Comparison of ENCODE assay signal across 20 cellular contexts in genomic region chr10:6035926-6036575, GRCh38. TPM values are rescaled to one million over a fixed set of nuclear protein-coding genes. Genes with fewer than 3 reads are reported as not detected.
DNase-seq lines count a peak whose midpoint lies in the region; ATAC-seq, FAIRE-seq and TF ChIP-seq lines count a peak whose summit lies in the region.
"Had no signal": no experiment of that assay in that cellular context is flagged by ENCODE, and none has a peak within 500 bp of the region (broad histone marks: within the 10 kb centered on the region; RNA-seq: fewer than 3 reads in every experiment).

No MANE protein-coding gene starts in this region.

- peaks cover 61% of the 10 kb centered on the region for H3K36me3 Mint-ChIP-seq in natural killer cell treated with Interleukin-12 subunit alpha and Interleukin-12 subunit beta and Interleukin-15 and Interleukin-18, amount 100 ng/mL, for 72 hours
- H3K36me3 Mint-ChIP-seq in natural killer cell, result peaks cover 14% of the 10 kb centered on the region
- H3K36me3 Mint-ChIP-seq in activated T-cell treated with anti-CD3 and anti-CD28 coated beads, Interleukin-2, amount 50 U/mL, for 24 hours (ENCODE audit: low read depth), result peaks cover 96% of the 10 kb centered on the region

- no peak overlapping the region for H4K8ac ChIP-seq in H1 (ENCODE audit: extremely low read depth, insufficient read depth, low read length)

- CTCF ChIA-PET in H1 (lab: Charles Lee; ENCODE audit: partially characterized antibody), result interaction anchor here (1.2 to 3.5 kb wide), 2 partner anchors 22 to 76 kb away, joined by 3 to 15 read pairs; no protein-coding TSS in a partner anchor

- peak overlapping the region; percentile 41 for H3K4me3 Mint-ChIP-seq in natural killer cell treated with Interleukin-12 subunit alpha and Interleukin-12 subunit beta and Interleukin-15 and Interleukin-18, amount 100 ng/mL, for 72 hours
- H3K4me3 Mint-ChIP-seq in natural killer cell, result no peak overlapping the region
- H3K4me3 Mint-ChIP-seq in activated T-cell treated with anti-CD3 and anti-CD28 coated beads, Interleukin-2, amount 50 U/mL, for 24 hours, result no peak overlapping the region

- no peaks in the 10 kb centered on the region; the same call in 1 of the 2 replicates for H3K23me2 ChIP-seq in H1 (ENCODE audit: low read depth, low read length)

- H3K27me3 Mint-ChIP-seq in natural killer cell treated with Interleukin-12 subunit alpha and Interleukin-12 subunit beta and Interleukin-15 and Interleukin-18, amount 100 ng/mL, for 72 hours, result no peaks in the 10 kb centered on the region
- H3K27me3 Mint-ChIP-seq in natural killer cell (ENCODE audit: low read depth in 2 of 2), result peaks cover 5 to 35% of the 10 kb centered on the region in 2 donors
- H3K27me3 Mint-ChIP-seq in activated T-cell treated with anti-CD3 and anti-CD28 coated beads, Interleukin-2, amount 50 U/mL, for 24 hours, result no peaks in the 10 kb centered on the region
- H3K27me3 Mint-ChIP-seq: effector memory CD8-positive, alpha-beta T cell had no signal

- H3K9me3 Mint-ChIP-seq in natural killer cell treated with Interleukin-12 subunit alpha and Interleukin-12 subunit beta and Interleukin-15 and Interleukin-18, amount 100 ng/mL, for 72 hours, result no peaks in the 10 kb centered on the region
- H3K9me3 Mint-ChIP-seq in natural killer cell, result no peaks in the 10 kb centered on the region
- peaks cover under 1% of the 10 kb centered on the region for H3K9me3 Mint-ChIP-seq in activated T-cell treated with anti-CD3 and anti-CD28 coated beads, Interleukin-2, amount 50 U/mL, for 24 hours

- no peak for ATAC-seq in natural killer cell treated with Interleukin-12 subunit alpha and Interleukin-12 subunit beta and Interleukin-15 and Interleukin-18, amount 100 ng/mL, for 72 hours
- no peak for ATAC-seq in natural killer cell

- H3K56ac ChIP-seq in H1 (replicated peaks; ENCODE audit: insufficient read length, low read depth, low read length), result no peak overlapping the region

- no peak overlapping the region for H3K23ac ChIP-seq in H1 (ENCODE audit: insufficient read length)

- intact Hi-C loops in natural killer cell (cut with micrococcal nuclease), result no loop called here

- DNase-seq in natural killer cell treated with Interleukin-12 subunit alpha and Interleukin-12 subunit beta and Interleukin-15 and Interleukin-18, amount 100 ng/mL, for 72 hours (ENCODE audit: low spot score), result no peak
- DNase-seq in natural killer cell (no peak), H1 (ENCODE audit: low read depth in 1 of 2, low spot score in 2 of 2) (peak in 1 of 2 experiments; percentile 38), ureter (ENCODE audit: low spot score) (peak; percentile 27), retina (no peak), NCI-H1694 treated with DMSO at 0.1 percent for 48 hours (lab: John Stamatoyannopoulos, UW) (no peak), putamen (ENCODE audit: low spot score) (no peak)
- DNase-seq in activated T-cell treated with anti-CD3 and anti-CD28 coated beads, Interleukin-2, amount 50 U/mL, for 24 hours, result peak; percentile 34
- DNase-seq: brain microvascular endothelial cell; effector memory CD8-positive, alpha-beta T cell; NCI-H187 treated with DMSO at 0.1 percent for 48 hours; OCI-M1; SK-N-SH; tibial artery; WERI-Rb-1 had no signal

- FAIRE-seq in H1 (lab: Jason Lieb, UNC), result no peak

- POLR2A ChIA-PET in H1 (lab: Charles Lee; ENCODE audit: partially characterized antibody), result no interaction called here

- H3K14ac ChIP-seq in H1 (ENCODE audit: insufficient read length), result no peak overlapping the region

- no peak overlapping the region for H4K5ac ChIP-seq in H1 (ENCODE audit: insufficient read length, low read depth, low read length)

- no peaks in the 10 kb centered on the region for H3K79me2 ChIP-seq in H1 (ENCODE audit: control insufficient read depth in 1 of 2, insufficient read depth in 2 of 2, low read length in 2 of 2)

- peak overlapping the region; percentile 65 to 90 for H3K27ac Mint-ChIP-seq in natural killer cell treated with Interleukin-12 subunit alpha and Interleukin-12 subunit beta and Interleukin-15 and Interleukin-18, amount 100 ng/mL, for 72 hours
- no peak overlapping the region for H3K27ac Mint-ChIP-seq in natural killer cell
- peak overlapping the region; percentile 89 for H3K27ac Mint-ChIP-seq in activated T-cell treated with anti-CD3 and anti-CD28 coated beads, Interleukin-2, amount 50 U/mL, for 24 hours

- H4K20me1 ChIP-seq in H1 (replicated peaks in 1 of 2; ENCODE audit: control insufficient read depth in 1 of 2, insufficient read depth in 2 of 2, low read length in 2 of 2), result no peaks in the 10 kb centered on the region

- no peak overlapping the region for H3K27ac ChIP-seq in H1 (ENCODE audit: low read depth, low read length)
- H3K27ac ChIP-seq: brain microvascular endothelial cell, tibial artery, WERI-Rb-1 had no signal

- no peaks in the 10 kb centered on the region for H3K4me1 ChIP-seq in H1 (replicated peaks in 1 of 4; ENCODE audit: control insufficient read depth in 3 of 4, insufficient read depth in 4 of 4, low read length in 3 of 4)
- H3K4me1 ChIP-seq: tibial artery had no signal

- no peak for TF ChIP-seq EP300 in H1 (IDR thresholded peaks at IDR 0.05; ENCODE audit: borderline replicate concordance in 1 of 2, low read depth in 2 of 2, low read length in 2 of 2)

- no peak overlapping the region for H2BK12ac ChIP-seq in H1 (ENCODE audit: low read depth, low read length)

- no peaks in the 10 kb centered on the region for H3K36me3 ChIP-seq in H1 (ENCODE audit: control insufficient read depth in 2 of 4, insufficient read depth in 4 of 4, low read length in 3 of 4)
- H3K36me3 ChIP-seq: brain microvascular endothelial cell, tibial artery, WERI-Rb-1 had no signal

- no peak overlapping the region for H3K9ac ChIP-seq in H1 (replicated peaks in 1 of 4; ENCODE audit: extremely low read depth in 1 of 4, low read depth in 3 of 4, low read length in 3 of 4)
- H3K9ac ChIP-seq: SK-N-SH had no signal

- H3K4me1 Mint-ChIP-seq in natural killer cell treated with Interleukin-12 subunit alpha and Interleukin-12 subunit beta and Interleukin-15 and Interleukin-18, amount 100 ng/mL, for 72 hours (ENCODE audit: low read depth in 2 of 2), result peaks cover 62 to 67% of the 10 kb centered on the region in 2 donors
- peaks cover 22 to 31% of the 10 kb centered on the region in 2 donors for H3K4me1 Mint-ChIP-seq in natural killer cell
- peaks cover 81% of the 10 kb centered on the region for H3K4me1 Mint-ChIP-seq in activated T-cell treated with anti-CD3 and anti-CD28 coated beads, Interleukin-2, amount 50 U/mL, for 24 hours (ENCODE audit: low read depth)

- no peak overlapping the region for H4K91ac ChIP-seq in H1 (replicated peaks; ENCODE audit: insufficient read length, low read length)

- no peak overlapping the region for H3K18ac ChIP-seq in H1 (ENCODE audit: extremely low read depth, low read length)

- H3K27me3 ChIP-seq in H1 (replicated peaks in 1 of 4; ENCODE audit: control insufficient read depth in 3 of 4, extremely low read depth in 1 of 4, insufficient read depth in 3 of 4, low read length in 3 of 4), result peaks cover 0 to 1% (median 0%) of the 10 kb centered on the region in 4 experiments; a peak in 1 of 7 replicates
- H3K27me3 ChIP-seq: brain microvascular endothelial cell, tibial artery had no signal

- no peak overlapping the region for H2BK5ac ChIP-seq in H1 (ENCODE audit: low read depth, low read length)

- H3K9me3 ChIP-seq in H1 (ENCODE audit: insufficient read depth in 2 of 2, low read depth in 1 of 2, low read length in 1 of 2), result no peaks in the 10 kb centered on the region; a peak in 1 of 4 replicates

- H2BK15ac ChIP-seq in H1 (ENCODE audit: low read length), result no peak overlapping the region

- no peak overlapping the region for H3K4me3 ChIP-seq in H1 (ENCODE audit: extremely low read depth in 1 of 4, insufficient read depth in 2 of 4, low read depth in 3 of 4, low read length in 4 of 4)
- H3K4me3 ChIP-seq: tibial artery had no signal

- H3K79me1 ChIP-seq in H1 (ENCODE audit: low read depth, low read length), result no peaks in the 10 kb centered on the region

- 92% methylated on average over 13 of the region's 13 CpGs; no CpG with 5 or more reads in 1 of the 2 experiments for WGBS in H1 (ENCODE audit: extremely low coverage in 1 of 2, insufficient coverage in 1 of 2, insufficient read length in 1 of 2, insufficient replicate concordance in 2 of 2, low coverage in 1 of 2, low lambda C conversion rate in 2 of 2, missing lambda C conversion rate in 1 of 2), 2 experiments

- TF ChIP-seq CTCF in natural killer cell (IDR thresholded peaks at IDR 0.05) (no peak), H1 (IDR thresholded peaks at IDR 0.05; ENCODE audit: control extremely low read depth in 1 of 3, insufficient read depth in 1 of 3, low read depth in 1 of 3, low read length in 3 of 3) (no peak)

- 0 out of 2 replicates have a peak overlapping the region, but pooled peaks have one; percentile 23 for H2AFZ ChIP-seq in H1 (ENCODE audit: low read length)

- TF ChIP-seq POLR2A in H1 (IDR thresholded peaks at IDR 0.05; ENCODE audit: control extremely low read depth in 1 of 2, low read depth in 2 of 2, low read length in 2 of 2), result no peak

- no peak overlapping the region for H2BK120ac ChIP-seq in H1 (replicated peaks; ENCODE audit: low read depth, low read length)

- TF ChIP-seq RAD21 in H1 (IDR thresholded peaks at IDR 0.05 in 1 of 2, conservative IDR thresholded peaks at IDR 0.05 in 1 of 2; ENCODE audit: low read depth in 2 of 2, low read length in 2 of 2), result no peak

- no peak overlapping the region for H2BK20ac ChIP-seq in H1 (ENCODE audit: low read length)

- H2AK5ac ChIP-seq in H1 (ENCODE audit: low read depth, low read length), result no peak overlapping the region

- no peak overlapping the region for H3K4ac ChIP-seq in H1 (replicated peaks; ENCODE audit: insufficient read length, low read depth, low read length)

- H3K4me2 ChIP-seq in H1 (ENCODE audit: insufficient read depth in 1 of 2, low read depth in 2 of 2, low read length in 2 of 2), result no peak overlapping the region
- H3K4me2 ChIP-seq: SK-N-SH had no signal

RNA-seq across cellular contexts. Expression of gene IL2RA, which starts 26.1 kb away (rescaled TPM):
- total RNA-seq in natural killer cell treated with Interleukin-12 subunit alpha and Interleukin-12 subunit beta and Interleukin-15 and Interleukin-18, amount 100 ng/mL, for 72 hours, result 1,000 to 10,000 TPM; 1,064 to 1,187 TPM
- total RNA-seq in natural killer cell (10 to 100 TPM in 1 of 3 donors, 1 to 10 TPM in 2; 3.4 to 11.2 (median 3.7) TPM), ureter (2.2 TPM)
- not detected in 2 replicates for total RNA-seq in H1 (2021; fragmentation: NEBNext Ultra II Directional; extraction: Animal tissue kit (Norgen Biotek cat#: 25700))
- not detected in 2 replicates for polyA plus RNA-seq in H1 (2011; rRNA removed)
- polyA plus RNA-seq in H1 (2011; cell fraction: cytosol; rRNA removed), result not detected
- polyA plus RNA-seq in H1 (2011; cell fraction: nucleus; rRNA removed), result not detected
- not detected in 4 replicates for polyA plus RNA-seq in H1 (2012, experiment 1 of 2)
- polyA plus RNA-seq in H1 (2012, experiment 2 of 2), result not detected
- polyA plus RNA-seq in H1 (2013, experiment 1 of 2), result not detected
- polyA plus RNA-seq in H1 (2013, experiment 2 of 2), result not detected
- polyA minus RNA-seq in H1 (2011; rRNA and poly(A)+ RNA removed), result not detected in 2 replicates
- polyA minus RNA-seq in H1 (2011; cell fraction: cytosol; rRNA and poly(A)+ RNA removed), result not detected
- polyA minus RNA-seq in H1 (2011; cell fraction: nucleus; rRNA and poly(A)+ RNA removed), result not detected
- total RNA-seq: HT1080, M059J, myocyte, NCI-H460, pulmonary artery endothelial cell had no signal
- polyA plus RNA-seq: SK-N-SH had no signal

RNA-seq across cellular contexts. Expression of gene RBM17, which starts 52.8 kb away (rescaled TPM):
- total RNA-seq in natural killer cell treated with Interleukin-12 subunit alpha and Interleukin-12 subunit beta and Interleukin-15 and Interleukin-18, amount 100 ng/mL, for 72 hours, result 100 to 1,000 TPM; 195 to 294 TPM
- 100 to 1,000 TPM; 120 to 147 (median 147) TPM for total RNA-seq in natural killer cell
- 120 and 128 TPM in 2 replicates for total RNA-seq in H1 (2021; fragmentation: NEBNext Ultra II Directional; extraction: Animal tissue kit (Norgen Biotek cat#: 25700))
- polyA plus RNA-seq in H1 (2011; rRNA removed), result 15.7 and 22.9 TPM in 2 replicates
- polyA plus RNA-seq in H1 (2011; cell fraction: cytosol; rRNA removed), result 46.4 TPM
- polyA plus RNA-seq in H1 (2011; cell fraction: nucleus; rRNA removed), result 85.1 TPM
- polyA plus RNA-seq in H1 (2012, experiment 1 of 2), result 97.6 to 142 TPM (median 112 TPM) in 4 replicates
- 18.0 TPM for polyA plus RNA-seq in H1 (2012, experiment 2 of 2)
- polyA plus RNA-seq in H1 (2013, experiment 1 of 2), result 105 TPM
- polyA plus RNA-seq in H1 (2013, experiment 2 of 2), result 105 TPM
- polyA minus RNA-seq in H1 (2011; rRNA and poly(A)+ RNA removed), result 23.0 and 32.3 TPM in 2 replicates
- polyA minus RNA-seq in H1 (2011; cell fraction: cytosol; rRNA and poly(A)+ RNA removed), result 26.4 TPM
- polyA minus RNA-seq in H1 (2011; cell fraction: nucleus; rRNA and poly(A)+ RNA removed), result 41.5 TPM
- 106 TPM for total RNA-seq in ureter

RNA-seq across cellular contexts. Expression of gene IL15RA, which starts 58.7 kb away (rescaled TPM):
- 100 to 1,000 TPM in 1 of 2 donors, 10 to 100 TPM in 1; 56.7 to 125 TPM for total RNA-seq in natural killer cell treated with Interleukin-12 subunit alpha and Interleukin-12 subunit beta and Interleukin-15 and Interleukin-18, amount 100 ng/mL, for 72 hours
- total RNA-seq in natural killer cell, result 10 to 100 TPM; 10.7 to 11.8 (median 11.3) TPM
- total RNA-seq in H1 (2021; fragmentation: NEBNext Ultra II Directional; extraction: Animal tissue kit (Norgen Biotek cat#: 25700)), result 0.98 and 1.3 TPM in 2 replicates
- 1.4 and 2.5 TPM in 2 replicates for polyA plus RNA-seq in H1 (2011; rRNA removed)
- 1.5 TPM for polyA plus RNA-seq in H1 (2011; cell fraction: cytosol; rRNA removed)
- 2.1 TPM for polyA plus RNA-seq in H1 (2011; cell fraction: nucleus; rRNA removed)
- 0.44 to 1.1 TPM (median 0.83 TPM) in 4 replicates for polyA plus RNA-seq in H1 (2012, experiment 1 of 2)
- polyA plus RNA-seq in H1 (2012, experiment 2 of 2), result 1.2 TPM
- 1.1 TPM for polyA plus RNA-seq in H1 (2013, experiment 1 of 2)
- polyA plus RNA-seq in H1 (2013, experiment 2 of 2), result 0.81 TPM
- 0.27 and 1.7 TPM in 2 replicates for polyA minus RNA-seq in H1 (2011; rRNA and poly(A)+ RNA removed)
- polyA minus RNA-seq in H1 (2011; cell fraction: cytosol; rRNA and poly(A)+ RNA removed), result not detected
- polyA minus RNA-seq in H1 (2011; cell fraction: nucleus; rRNA and poly(A)+ RNA removed), result 2.3 TPM
- 13.5 TPM for total RNA-seq in ureter

Comparison
In these comparisons a context has a peak if more than half of its experiments do, and no peak if none do; other contexts are left out.
1. H3K27ac Mint-ChIP-seq: peak in natural killer cell treated with Interleukin-12 subunit alpha and Interleukin-12 subunit beta and Interleukin-15 and Interleukin-18, amount 100 ng/mL, for 72 hours (2 of 2) and activated T-cell treated with anti-CD3 and anti-CD28 coated beads, Interleukin-2, amount 50 U/mL, for 24 hours (single experiment); none in natural killer cell (0 of 2).
2. RNA of gene IL2RA, which starts 26.1 kb away (total RNA-seq): 1,064 to 1,187 TPM in natural killer cell treated with Interleukin-12 subunit alpha and Interleukin-12 subunit beta and Interleukin-15 and Interleukin-18, amount 100 ng/mL, for 72 hours; 3.4 to 11.2 TPM in natural killer cell, 2.2 TPM in ureter (single experiment) and not detected in H1; every median in the first group is over 10 times any median in the second.
3. DNase-seq: peak in activated T-cell treated with anti-CD3 and anti-CD28 coated beads, Interleukin-2, amount 50 U/mL, for 24 hours (single experiment) and ureter (single experiment); none in natural killer cell treated with Interleukin-12 subunit alpha and Interleukin-12 subunit beta and Interleukin-15 and Interleukin-18, amount 100 ng/mL, for 72 hours (single experiment), natural killer cell (single experiment), retina (single experiment), NCI-H1694 treated with DMSO at 0.1 percent for 48 hours (single experiment) and putamen (single experiment).